In genomic region chr15:70491641-70492040, GRCh38 we compare ENCODE assay signal across 10 cellular contexts.
DNase-seq lines count a peak whose midpoint lies in the region; ATAC-seq, FAIRE-seq and TF ChIP-seq lines count a peak whose summit lies in the region.
"Had no signal": no experiment of that assay in that cellular context is flagged by ENCODE, and none has a peak within 500 bp of the region (broad histone marks: within the 10 kb centered on the region; RNA-seq: fewer than 3 reads in every experiment).

No MANE protein-coding gene starts in this region.

- BruUV-seq in PC-9 (replicated peaks; lab: Mats Ljungman, UMichigan) = no TSS peak

- no peak for ATAC-seq in stimulated activated naive CD8-positive, alpha-beta T cell treated with anti-CD3 and anti-CD28 coated beads, Interleukin-15, Interleukin-2, amounts not matched to agents 100 U/mL and 50 U/mL, for 24 hours
- ATAC-seq in effector memory CD8-positive, alpha-beta T cell (replicated peaks) = no peak

- H3K27ac ChIP-seq in PC-9 = peak overlapping the region; percentile 94

- intact Hi-C loops in PC-9 (cut with micrococcal nuclease; ENCODE audit: unreplicated experiment) = loop anchor here (1.0 to 5.0 kb wide), 6 partner anchors 16 to 914 kb away; no protein-coding TSS in a partner anchor

- H3K4me1 Mint-ChIP-seq in stimulated activated naive CD8-positive, alpha-beta T cell treated with anti-CD3 and anti-CD28 coated beads, Interleukin-15, Interleukin-2, amounts not matched to agents 100 ng/mL and 50 ng/mL, for 24 hours (ENCODE audit: low read depth) = peaks cover 75% of the 10 kb centered on the region
- peaks cover 80 to 85% of the 10 kb centered on the region in 2 donors for H3K4me1 Mint-ChIP-seq in effector memory CD8-positive, alpha-beta T cell (ENCODE audit: low read depth in 2 of 2)

- FAIRE-seq in RCC 7860 (lab: Jason Lieb, UNC) = no peak
- FAIRE-seq: colon had no signal

- peaks cover 72% of the 10 kb centered on the region for H3K4me1 ChIP-seq in PC-9 (replicated peaks; ENCODE audit: insufficient read depth)

- POLR2A ChIA-PET in PC-9 (lab: Charles Lee; ENCODE audit: unreplicated experiment) = no interaction called here

- no peaks in the 10 kb centered on the region for H3K27me3 ChIP-seq in PC-9 (ENCODE audit: insufficient read depth, low read depth)
- H3K27me3 ChIP-seq: adrenal gland had no signal

- CTCF ChIA-PET in PC-9 (lab: Charles Lee) = no interaction called here

- no peaks in the 10 kb centered on the region for H3K36me3 Mint-ChIP-seq in stimulated activated naive CD8-positive, alpha-beta T cell treated with anti-CD3 and anti-CD28 coated beads, Interleukin-15, Interleukin-2, amounts not matched to agents 100 ng/mL and 50 ng/mL, for 24 hours (ENCODE audit: low read depth)
- peaks cover 28% of the 10 kb centered on the region for H3K36me3 Mint-ChIP-seq in effector memory CD8-positive, alpha-beta T cell (ENCODE audit: insufficient read depth)

- no peaks in the 10 kb centered on the region for H3K79me2 ChIP-seq in PC-9 (ENCODE audit: low read depth)

- H3K9me3 ChIP-seq in PC-9 (ENCODE audit: insufficient read depth, low read depth) = no peaks in the 10 kb centered on the region
- H3K9me3 ChIP-seq: adrenal gland had no signal

- H3K4me3 ChIP-seq in PC-9 = 0 out of 2 replicates have a peak overlapping the region, but pooled peaks have one; percentile 16
- H3K4me3 ChIP-seq: adrenal gland had no signal

- no peaks in the 10 kb centered on the region for H3K36me3 ChIP-seq in PC-9 (ENCODE audit: low read depth)
- H3K36me3 ChIP-seq: adrenal gland had no signal

- H3K27ac Mint-ChIP-seq in stimulated activated naive CD8-positive, alpha-beta T cell treated with anti-CD3 and anti-CD28 coated beads, Interleukin-15, Interleukin-2, amounts not matched to agents 100 ng/mL and 50 ng/mL, for 24 hours = peak overlapping the region; percentile 28
- H3K27ac Mint-ChIP-seq in effector memory CD8-positive, alpha-beta T cell = peak overlapping the region; percentile 94 to 95

- peaks cover 41% of the 10 kb centered on the region for H3K27me3 Mint-ChIP-seq in stimulated activated naive CD8-positive, alpha-beta T cell treated with anti-CD3 and anti-CD28 coated beads, Interleukin-15, Interleukin-2, amounts not matched to agents 100 ng/mL and 50 ng/mL, for 24 hours
- H3K27me3 Mint-ChIP-seq in effector memory CD8-positive, alpha-beta T cell = peaks cover 0 to 12% of the 10 kb centered on the region in 2 donors

- DNase-seq in stimulated activated naive CD8-positive, alpha-beta T cell treated with anti-CD3 and anti-CD28 coated beads, Interleukin-15, Interleukin-2, amounts not matched to agents 100 U/mL and 50 U/mL, for 24 hours = no peak
- DNase-seq in PC-9 (no peak), DMS53 treated with DMSO at 0.1 percent for 48 hours (lab: John Stamatoyannopoulos, UW; ENCODE audit: unreplicated experiment) (no peak), AML-193 (lab: John Stamatoyannopoulos, UW) (no peak), superior temporal gyrus (ENCODE audit: extremely low spot score) (no peak), RCC 7860 (ENCODE audit: low spot score) (no peak)
- no peak for DNase-seq in effector memory CD8-positive, alpha-beta T cell

- peak overlapping the region; percentile 65 for H3K4me3 Mint-ChIP-seq in stimulated activated naive CD8-positive, alpha-beta T cell treated with anti-CD3 and anti-CD28 coated beads, Interleukin-15, Interleukin-2, amounts not matched to agents 100 ng/mL and 50 ng/mL, for 24 hours
- H3K4me3 Mint-ChIP-seq in effector memory CD8-positive, alpha-beta T cell = peak overlapping the region; percentile 88 to 91

- H3K4me2 ChIP-seq in PC-9 = peak overlapping the region; percentile 68

- H4K20me1 ChIP-seq in PC-9 (ENCODE audit: insufficient read depth) = no peaks in the 10 kb centered on the region

- no peaks in the 10 kb centered on the region for H3K9me2 ChIP-seq in PC-9 (ENCODE audit: insufficient read depth)

- H3F3A ChIP-seq in PC-9 (ENCODE audit: insufficient read depth, low read depth) = peaks cover 51% of the 10 kb centered on the region

- no peak for TF ChIP-seq CTCF in PC-9 (conservative IDR thresholded peaks at IDR 0.05)

- H3K9me3 Mint-ChIP-seq in stimulated activated naive CD8-positive, alpha-beta T cell treated with anti-CD3 and anti-CD28 coated beads, Interleukin-15, Interleukin-2, amounts not matched to agents 100 ng/mL and 50 ng/mL, for 24 hours = no peaks in the 10 kb centered on the region
- no peaks in the 10 kb centered on the region for H3K9me3 Mint-ChIP-seq in effector memory CD8-positive, alpha-beta T cell

- no peak overlapping the region for H2AFZ ChIP-seq in PC-9
